In the genomic region with DNA sequence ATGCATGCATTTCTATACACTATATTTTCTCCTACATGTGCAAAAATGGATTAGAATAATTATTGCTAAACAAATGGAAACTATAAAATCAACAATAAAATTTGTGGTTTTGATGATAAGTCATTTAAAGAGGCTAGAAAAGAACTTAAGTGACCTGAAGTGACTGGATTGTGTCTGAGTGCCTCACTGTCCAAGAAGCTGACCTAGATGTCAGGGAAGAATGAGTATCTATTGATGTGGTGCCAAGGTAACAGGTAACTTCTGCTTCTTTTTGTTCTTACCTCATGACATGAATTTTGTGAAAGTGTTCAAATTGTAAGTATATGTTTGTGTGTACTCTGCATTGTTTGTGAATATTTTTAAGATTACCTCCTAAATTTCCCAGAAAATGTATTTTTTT, we compare ENCODE assay signal across 21 cellular contexts.
DNase-seq lines count a peak whose midpoint lies in the region; ATAC-seq, FAIRE-seq and TF ChIP-seq lines count a peak whose summit lies in the region.
"Had no signal": no experiment of that assay in that cellular context is flagged by ENCODE, and none has a peak within 500 bp of the region (broad histone marks: within the 10 kb centered on the region; RNA-seq: fewer than 3 reads in every experiment).

No MANE protein-coding gene starts in this region.

- POLR2A ChIA-PET in HepG2 (lab: Yijun Ruan, JAX) (no interaction called here), GM12878 (lab: Charles Lee) (no interaction called here)

- H3K9me3 ChIP-seq in right lobe of liver (no peaks in the 10 kb centered on the region), HepG2 (ENCODE audit: low read length) (no peaks in the 10 kb centered on the region), GM12878 (replicated peaks; ENCODE audit: control insufficient read depth, insufficient read depth, low read length) (no peaks in the 10 kb centered on the region)
- H3K9me3 ChIP-seq: BE2C, BLaER1, Caco-2 had no signal

- TF ChIP-seq POLR2A in right lobe of liver (IDR thresholded peaks at IDR 0.05) (no peak), HepG2 (IDR thresholded peaks at IDR 0.05; ENCODE audit: insufficient read depth in 1 of 2, low read depth in 2 of 2, low read length in 2 of 2) (no peak), GM12878 (IDR thresholded peaks at IDR 0.05; ENCODE audit: low read depth, low read length) (no peak)

- FAIRE-seq in HepG2 (lab: Jason Lieb, UNC) (no peak), GM12878 (lab: Jason Lieb, UNC) (no peak)
- FAIRE-seq: D721Med, G401.6, GM12892, GM18507 had no signal

- peaks cover 0 to 14% (median 4%) of the 10 kb centered on the region in 4 donors for H3K4me1 ChIP-seq in right lobe of liver
- peaks cover 12% of the 10 kb centered on the region for H3K4me1 ChIP-seq in HepG2 (ENCODE audit: insufficient read depth, low read length)
- H3K4me1 ChIP-seq in GM12878 (ENCODE audit: control insufficient read depth, insufficient read depth, low read length), result no peaks in the 10 kb centered on the region
- H3K4me1 ChIP-seq: BE2C, BLaER1, Caco-2 had no signal

- BruUV-seq in HepG2 (replicated peaks; lab: Mats Ljungman, UMichigan) (no TSS peak), GM12878 (replicated peaks; lab: Mats Ljungman, UMichigan) (no TSS peak)

- TF ChIP-seq CTCF in right lobe of liver (IDR thresholded peaks at IDR 0.05) (no peak), HepG2 (CRISPR knock-in tag; IDR thresholded peaks at IDR 0.05) (no peak), GM12878 (IDR thresholded peaks at IDR 0.05 in 2 of 3, conservative IDR thresholded peaks at IDR 0.05 in 1 of 3; ENCODE audit: control insufficient read depth in 2 of 3, extremely low read depth in 1 of 3, insufficient read depth in 1 of 3, low read depth in 3 of 3, low read length in 3 of 3) (no peak)

- TF ChIP-seq RAD21 in HepG2 (CRISPR knock-in tag; IDR thresholded peaks at IDR 0.05), result no peak
- TF ChIP-seq RAD21 in GM12878 (IDR thresholded peaks at IDR 0.05; ENCODE audit: insufficient read depth, low read depth, low read length), result no peak

- SMC1A ChIA-PET in GM12878 (lab: Charles Lee; ENCODE audit: uncharacterized antibody, unreplicated experiment), result interaction anchor here (1.0 to 1.5 kb wide), 2 partner anchors 10 to 15 kb away, joined by 3 to 4 read pairs; no protein-coding TSS in a partner anchor

- no peak overlapping the region for H3K9ac ChIP-seq in HepG2 (ENCODE audit: insufficient read depth, low read depth, low read length)
- H3K9ac ChIP-seq in GM12878 (ENCODE audit: control insufficient read depth, insufficient read depth, low read length), result no peak overlapping the region
- H3K9ac ChIP-seq: BLaER1 had no signal

- no peak overlapping the region for H2AFZ ChIP-seq in HepG2 (ENCODE audit: low read length)
- no peak overlapping the region for H2AFZ ChIP-seq in GM12878 (ENCODE audit: control insufficient read depth, low read depth, low read length)

- H4K20me1 ChIP-seq in HepG2 (ENCODE audit: insufficient read depth, low read length), result no peaks in the 10 kb centered on the region
- H4K20me1 ChIP-seq in GM12878 (ENCODE audit: control insufficient read depth, insufficient read depth), result no peaks in the 10 kb centered on the region
- H4K20me1 ChIP-seq: BLaER1 had no signal

- H3K27ac ChIP-seq in right lobe of liver (peak overlapping the region; percentile 24 to 75 (median 51)), HepG2 (ENCODE audit: extremely low read length, insufficient read depth, low read length) (no peak overlapping the region), GM12878 (ENCODE audit: control insufficient read depth, insufficient read depth) (no peak overlapping the region)
- H3K27ac ChIP-seq: BLaER1, C4-2B had no signal

- intact Hi-C loops in right lobe of liver (cut with DNase I), result no loop called here
- intact Hi-C loops in HepG2 (cut with micrococcal nuclease; ENCODE audit: unreplicated experiment), result no loop called here
- intact Hi-C loops in GM12878 (cut with micrococcal nuclease; ENCODE audit: unreplicated experiment), result no loop called here

- RAD21 ChIA-PET in GM12878 (lab: Charles Lee; ENCODE audit: unreplicated experiment), result no interaction called here

- ATAC-seq in right lobe of liver, result peak; percentile 73 to 88 (median 80)
- no peak for ATAC-seq in HepG2
- peak; percentile 56 for ATAC-seq in GM12878
- ATAC-seq: CD8-positive, alpha-beta T cell had no signal

- CTCF ChIA-PET in HepG2 (lab: Yijun Ruan, JAX; ENCODE audit: low intra/inter-chr PET ratio, low total read pairs) (no interaction called here), GM12878 (lab: Yijun Ruan, JAX) (no interaction called here)

- H3K27me3 ChIP-seq in right lobe of liver, result no peaks in the 10 kb centered on the region
- H3K27me3 ChIP-seq in HepG2 (ENCODE audit: control insufficient read depth in 1 of 2, insufficient read depth in 2 of 2, low read length in 2 of 2), result no peaks in the 10 kb centered on the region; a peak in 1 of 5 replicates
- H3K27me3 ChIP-seq in GM12878 (replicated peaks in 1 of 2; ENCODE audit: control insufficient read depth in 2 of 2, insufficient read depth in 2 of 2, low read length in 1 of 2), result no peaks in the 10 kb centered on the region
- H3K27me3 ChIP-seq: BE2C, BLaER1 had no signal

- TF ChIP-seq EP300 in HepG2 (IDR thresholded peaks at IDR 0.05; ENCODE audit: low read depth in 2 of 2, low read length in 2 of 2) (no peak), HepG2 (CRISPR knock-in tag; IDR thresholded peaks at IDR 0.05; ENCODE audit: borderline replicate concordance) (no peak), GM12878 (IDR thresholded peaks at IDR 0.05; ENCODE audit: borderline replicate concordance in 1 of 2, control insufficient read depth in 1 of 2, low read depth in 2 of 2, low read length in 2 of 2) (no peak)

- no peaks in the 10 kb centered on the region for H3K79me2 ChIP-seq in HepG2 (ENCODE audit: insufficient read depth, low read length)
- H3K79me2 ChIP-seq in GM12878 (ENCODE audit: control insufficient read depth, insufficient read depth, low read length), result no peaks in the 10 kb centered on the region

- H3K36me3 ChIP-seq in right lobe of liver (no peaks in the 10 kb centered on the region), HepG2 (replicated peaks in 1 of 2; ENCODE audit: control insufficient read depth in 1 of 2, insufficient read depth in 2 of 2, low read length in 2 of 2) (no peaks in the 10 kb centered on the region), GM12878 (ENCODE audit: control insufficient read depth in 2 of 2, insufficient read depth in 2 of 2, low read length in 1 of 2) (no peaks in the 10 kb centered on the region)
- H3K36me3 ChIP-seq: BE2C, BLaER1 had no signal

- H3K4me3 ChIP-seq in right lobe of liver (no peak overlapping the region), HepG2 (replicated peaks in 1 of 3; ENCODE audit: insufficient read depth in 1 of 3, low read depth in 2 of 3, low read length in 3 of 3) (no peak overlapping the region), GM12878 (no peak overlapping the region)
- H3K4me3 ChIP-seq: BLaER1 had no signal

- no peak overlapping the region for H3K4me2 ChIP-seq in HepG2 (ENCODE audit: low read depth, low read length)
- H3K4me2 ChIP-seq in GM12878 (ENCODE audit: control insufficient read depth, insufficient read depth), result no peak overlapping the region
- H3K4me2 ChIP-seq: BLaER1 had no signal

- in situ Hi-C loops in HepG2 (cut with HindIII; ENCODE audit: extremely low pct_ligation_motif_present, low pct_unique_long_range_greater_than_20kb) (no loop called here), GM12878 (cut with MboI) (no loop called here)

- DNase-seq in right lobe of liver, result no peak
- DNase-seq in HepG2 (ENCODE audit: low spot score), result no peak
- DNase-seq in GM12878 (ENCODE audit: low read depth, low spot score), result no peak
- peak; percentile 14 for DNase-seq in mucosa of gallbladder (ENCODE audit: low spot score)
- no peak for DNase-seq in NCI-H2107 treated with DMSO at 0.1 percent for 48 hours (lab: John Stamatoyannopoulos, UW; ENCODE audit: unreplicated experiment)
- no peak for DNase-seq in C1 segment of cervical spinal cord (lab: John Stamatoyannopoulos, UW)
- DNase-seq: 8988T; ACHN; BE2C; Caco-2; Calu3; CD4-positive, alpha-beta T cell; CD8-positive, alpha-beta T cell; DMS79 treated with DMSO at 0.1 percent for 48 hours; GF-D8 had no signal

TF ChIP-seq in HepG2, 621 proteins besides CTCF, POLR2A, EP300 and RAD21:
- TF ChIP-seq ZNF121 (CRISPR knock-in tag; IDR thresholded peaks at IDR 0.05) (no peak), ATM (IDR thresholded peaks at IDR 0.05; ENCODE audit: borderline replicate concordance) (no peak), BHLHE40 (IDR thresholded peaks at IDR 0.05; ENCODE audit: low read length) (no peak)

TF ChIP-seq in GM12878, 131 proteins besides CTCF, POLR2A, EP300 and RAD21:
- no peak for TF ChIP-seq ZBED1 (IDR thresholded peaks at IDR 0.05; ENCODE audit: borderline replicate concordance)
- TF ChIP-seq ESRRA (IDR thresholded peaks at IDR 0.05; ENCODE audit: low read length), result no peak
- no peak for TF ChIP-seq FOS (IDR thresholded peaks at IDR 0.05; ENCODE audit: borderline replicate concordance, extremely low read depth, insufficient read length)
- TF ChIP-seq, protein P1, sequence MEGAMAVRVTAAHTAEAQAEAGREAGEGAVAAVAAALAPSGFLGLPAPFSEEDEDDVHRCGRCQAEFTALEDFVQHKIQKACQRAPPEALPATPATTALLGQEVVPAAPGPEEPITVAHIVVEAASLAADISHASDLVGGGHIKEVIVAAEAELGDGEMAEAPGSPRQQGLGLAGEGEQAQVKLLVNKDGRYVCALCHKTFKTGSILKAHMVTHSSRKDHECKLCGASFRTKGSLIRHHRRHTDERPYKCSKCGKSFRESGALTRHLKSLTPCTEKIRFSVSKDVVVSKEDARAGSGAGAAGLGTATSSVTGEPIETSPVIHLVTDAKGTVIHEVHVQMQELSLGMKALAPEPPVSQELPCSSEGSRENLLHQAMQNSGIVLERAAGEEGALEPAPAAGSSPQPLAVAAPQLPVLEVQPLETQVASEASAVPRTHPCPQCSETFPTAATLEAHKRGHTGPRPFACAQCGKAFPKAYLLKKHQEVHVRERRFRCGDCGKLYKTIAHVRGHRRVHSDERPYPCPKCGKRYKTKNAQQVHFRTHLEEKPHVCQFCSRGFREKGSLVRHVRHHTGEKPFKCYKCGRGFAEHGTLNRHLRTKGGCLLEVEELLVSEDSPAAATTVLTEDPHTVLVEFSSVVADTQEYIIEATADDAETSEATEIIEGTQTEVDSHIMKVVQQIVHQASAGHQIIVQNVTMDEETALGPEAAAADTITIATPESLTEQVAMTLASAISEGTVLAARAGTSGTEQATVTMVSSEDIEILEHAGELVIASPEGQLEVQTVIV (IDR thresholded peaks at IDR 0.05; ENCODE audit: borderline replicate concordance, partially characterized antibody), result no peak
- no peak for TF ChIP-seq CBX5 (IDR thresholded peaks at IDR 0.05; ENCODE audit: low read depth)
- TF ChIP-seq SIX5 (IDR thresholded peaks at IDR 0.05; ENCODE audit: low read depth, low read length, severe bottlenecking), result no peak
- no peak for TF ChIP-seq NFIC (IDR thresholded peaks at IDR 0.05; ENCODE audit: low read depth, low read length)
- no peak for TF ChIP-seq LARP7 (IDR thresholded peaks at IDR 0.05)
- TF ChIP-seq NBN (IDR thresholded peaks at IDR 0.05), result no peak

Comparison
In these comparisons a context has a peak if more than half of its experiments do, and no peak if none do; other contexts are left out.
1. H3K27ac ChIP-seq: peak in right lobe of liver (3 of 3); none in HepG2 (single experiment) and GM12878 (single experiment).